17 cellular contexts compared by ENCODE assay signal in the genomic region with DNA sequence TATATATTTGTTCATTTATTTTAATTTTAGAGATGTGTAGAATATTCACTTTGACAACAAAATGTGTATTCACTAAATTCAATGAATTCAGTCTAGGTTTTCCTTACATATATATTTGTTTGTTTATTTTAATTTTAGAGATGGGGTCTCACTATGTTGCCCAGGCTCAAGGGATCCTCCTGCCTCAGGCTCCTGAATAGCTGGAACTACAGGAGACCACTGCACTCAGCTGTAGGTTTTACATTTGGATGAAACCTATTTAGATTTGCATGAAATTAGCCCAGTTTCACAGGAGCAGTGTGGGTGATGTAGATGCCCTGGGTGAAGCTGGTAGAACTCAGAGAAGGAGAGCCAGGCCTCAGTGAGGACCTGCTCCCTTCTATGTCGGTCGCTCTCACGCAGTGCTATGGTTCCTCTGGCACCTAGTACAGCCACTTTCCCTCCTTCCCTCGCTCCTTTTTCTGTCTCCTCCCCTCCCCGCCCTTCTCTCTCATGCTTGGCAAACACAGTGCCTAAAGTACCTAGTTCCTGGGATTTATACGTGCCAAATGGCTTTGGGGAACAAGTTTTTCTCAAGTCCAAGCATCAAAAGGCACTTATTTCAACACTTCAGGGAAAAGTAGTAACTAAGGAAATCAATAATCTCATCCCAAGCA. TPM values are rescaled to one million over a fixed set of nuclear protein-coding genes. Genes with fewer than 3 reads are reported as not detected.
"Had no signal": no experiment of that assay in that cellular context is flagged by ENCODE, and none has a peak within 500 bp of the region (broad histone marks: within the 10 kb centered on the region; RNA-seq: fewer than 3 reads in every experiment).

No MANE protein-coding gene starts in this region.

- DNase-seq: activated CD4-positive, alpha-beta T cell treated with anti-CD3 and anti-CD28 coated beads, Interleukin-2, amount 10 ng/mL, durations not matched to agents 7 days and 5 days; activated CD8-positive, alpha-beta T cell treated with anti-CD3 and anti-CD28 coated beads, Interleukin-2, amount 10 ng/mL, durations not matched to agents 7 days and 5 days; activated naive CD4-positive, alpha-beta T cell treated with anti-CD3 and anti-CD28 coated beads for 36 hours; activated T-cell treated with anti-CD3 and anti-CD28 coated beads, Interleukin-2, amount 50 U/mL, for 4 hours; central memory CD4-positive, alpha-beta T cell; hippocampal formation; mesenchymal stem cell; posterior cingulate gyrus; stimulated activated CD4-positive, alpha-beta T cell treated with anti-CD3 and anti-CD28 coated beads, Interleukin-15, amount 100 ng/mL, for 24 hours; stimulated activated CD4-positive, alpha-beta T cell treated with anti-CD3 and anti-CD28 coated beads, Interleukin-4, amount 100 ng/mL, for 1 hour; T-cell had no signal

- H3K4me3 ChIP-seq: SK-N-MC, skin epidermis had no signal

- H3K27me3 ChIP-seq: foreskin keratinocyte had no signal

- H3K27ac ChIP-seq: foreskin keratinocyte, SK-N-MC, skin epidermis had no signal

RNA-seq across cellular contexts. Expression of a gene that starts 58.1 kb away (rescaled TPM):
- total RNA-seq: activated CD8-positive, alpha-beta T cell treated with anti-CD3 and anti-CD28 coated beads, Interleukin-2, amount 10 ng/mL, durations not matched to agents 7 days and 5 days; activated naive CD4-positive, alpha-beta T cell treated with anti-CD3 and anti-CD28 coated beads for 36 hours; activated T-cell treated with anti-CD3 and anti-CD28 coated beads, Interleukin-2, amount 50 U/mL, for 4 hours; epithelial cell of proximal tubule; fibroblast of lung; foreskin keratinocyte; left lobe of liver had no signal
- polyA plus RNA-seq: foreskin keratinocyte had no signal
